In the genomic region with DNA sequence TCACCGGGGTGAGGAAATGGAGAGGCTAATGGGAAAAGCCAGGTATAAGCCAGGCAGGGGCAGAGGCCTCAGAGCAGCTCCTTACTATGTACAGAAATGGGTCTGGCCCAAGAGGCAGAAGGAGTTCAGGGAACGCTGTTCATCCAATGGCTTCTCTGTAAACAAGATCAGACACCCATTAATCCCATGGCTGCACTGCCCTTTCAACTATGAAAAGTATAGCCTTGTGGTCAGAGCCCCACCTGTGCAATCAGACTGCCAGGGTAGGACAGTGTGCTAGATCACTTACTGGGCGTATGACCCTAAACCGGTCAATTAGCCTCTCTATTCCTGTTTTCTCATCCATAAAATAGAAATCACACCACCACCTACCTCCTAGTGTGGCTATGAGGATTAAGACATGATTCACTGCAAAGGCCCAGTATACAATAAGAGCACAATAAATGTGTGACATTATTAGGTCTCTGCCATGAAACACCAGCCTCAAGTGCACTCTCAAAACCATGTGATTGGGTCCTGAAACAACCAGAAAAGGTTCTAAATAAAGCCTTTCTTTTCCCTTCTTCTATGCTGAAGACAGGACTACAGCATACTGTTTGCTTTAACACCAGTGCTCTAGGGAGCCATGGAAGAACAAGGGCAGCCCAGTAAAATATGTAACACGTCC, we compare ENCODE assay signal across 9 cellular contexts.
DNase-seq lines count a peak whose midpoint lies in the region; ATAC-seq and TF ChIP-seq lines count a peak whose summit lies in the region.
"Had no signal": no experiment of that assay in that cellular context is flagged by ENCODE, and none has a peak within 500 bp of the region (broad histone marks: within the 10 kb centered on the region; RNA-seq: fewer than 3 reads in every experiment).

No MANE protein-coding gene starts in this region.

- H3K27me3 Mint-ChIP-seq in T-helper 1 cell treated with Interleukin-12 subunit alpha and Interleukin-12 subunit beta and Interleukin-4 antibody, amounts not matched to agents 30 μg/mL and 1 μg/mL, for 36 hours (ENCODE audit: low read depth), result no peaks in the 10 kb centered on the region
- no peaks in the 10 kb centered on the region for H3K27me3 Mint-ChIP-seq in effector memory CD8-positive, alpha-beta T cell
- H3K27me3 Mint-ChIP-seq in stimulated activated naive B cell treated with anti-CD40 and anti-IgM and Interleukin-4, amounts not matched to agents 10 μg/mL and 1 μg/mL and 100 μg/mL, for 72 hours, result no peaks in the 10 kb centered on the region

- H3K36me3 ChIP-seq in OCI-LY3 (replicated peaks; ENCODE audit: low read depth, low read length), result peaks cover 18% of the 10 kb centered on the region

- peaks cover 62% of the 10 kb centered on the region for H3K4me1 Mint-ChIP-seq in T-helper 1 cell treated with Interleukin-12 subunit alpha and Interleukin-12 subunit beta and Interleukin-4 antibody, amounts not matched to agents 30 μg/mL and 1 μg/mL, for 36 hours (ENCODE audit: low read depth)
- peaks cover 55 to 70% of the 10 kb centered on the region in 2 donors for H3K4me1 Mint-ChIP-seq in effector memory CD8-positive, alpha-beta T cell (ENCODE audit: low read depth in 2 of 2)
- peaks cover 46 to 79% of the 10 kb centered on the region in 2 donors for H3K4me1 Mint-ChIP-seq in stimulated activated naive B cell treated with anti-CD40 and anti-IgM and Interleukin-4, amounts not matched to agents 10 μg/mL and 1 μg/mL and 100 μg/mL, for 72 hours

- no peaks in the 10 kb centered on the region for H4K20me1 ChIP-seq in OCI-LY3 (ENCODE audit: insufficient read depth, low read length)

- no peak overlapping the region for H3K27ac ChIP-seq in OCI-LY3 (ENCODE audit: low read length)

- no peak overlapping the region for H3K4me3 ChIP-seq in OCI-LY3 (ENCODE audit: low read length)

- H3K4me3 Mint-ChIP-seq in T-helper 1 cell treated with Interleukin-12 subunit alpha and Interleukin-12 subunit beta and Interleukin-4 antibody, amounts not matched to agents 30 μg/mL and 1 μg/mL, for 36 hours, result peak overlapping the region; percentile 91
- peak overlapping the region; percentile 92 to 93 for H3K4me3 Mint-ChIP-seq in effector memory CD8-positive, alpha-beta T cell
- H3K4me3 Mint-ChIP-seq in stimulated activated naive B cell treated with anti-CD40 and anti-IgM and Interleukin-4, amounts not matched to agents 10 μg/mL and 1 μg/mL and 100 μg/mL, for 72 hours, result peak overlapping the region; percentile 74 to 92

- TF ChIP-seq CTCF in OCI-LY3 (IDR thresholded peaks at IDR 0.05; ENCODE audit: low read depth, low read length), result no peak

- DNase-seq in T-helper 1 cell, result no peak
- DNase-seq in effector memory CD8-positive, alpha-beta T cell, result no peak
- DNase-seq in stimulated activated naive B cell treated with anti-CD40 and anti-IgM and Interleukin-4, amounts not matched to agents 10 μg/mL and 1 μg/mL and 100 μg/mL, for 72 hours, result no peak
- no peak for DNase-seq in nucleus accumbens (lab: John Stamatoyannopoulos, UW)
- no peak for DNase-seq in ecto neural progenitor cell (ENCODE audit: low spot score)
- DNase-seq: stimulated activated naive CD4-positive, alpha-beta T cell treated with Interleukin-2 at 50 U/mL for 16 hours had no signal

- peak overlapping the region; percentile 91; the same call in 1 of the 2 replicates for H3K4me2 ChIP-seq in OCI-LY3 (ENCODE audit: low read length)

- H3K9ac ChIP-seq in OCI-LY3 (ENCODE audit: low read length), result no peak overlapping the region

- H3K27me3 ChIP-seq in OCI-LY3 (ENCODE audit: low read depth, low read length), result no peaks in the 10 kb centered on the region

- peak overlapping the region; percentile 85 for H3K27ac Mint-ChIP-seq in T-helper 1 cell treated with Interleukin-12 subunit alpha and Interleukin-12 subunit beta and Interleukin-4 antibody, amounts not matched to agents 30 μg/mL and 1 μg/mL, for 36 hours
- H3K27ac Mint-ChIP-seq in effector memory CD8-positive, alpha-beta T cell, result peak overlapping the region; percentile 90 to 93
- H3K27ac Mint-ChIP-seq in stimulated activated naive B cell treated with anti-CD40 and anti-IgM and Interleukin-4, amounts not matched to agents 10 μg/mL and 1 μg/mL and 100 μg/mL, for 72 hours, result peak overlapping the region; percentile 93

- H3K9me3 Mint-ChIP-seq in T-helper 1 cell treated with Interleukin-12 subunit alpha and Interleukin-12 subunit beta and Interleukin-4 antibody, amounts not matched to agents 30 μg/mL and 1 μg/mL, for 36 hours, result no peaks in the 10 kb centered on the region
- H3K9me3 Mint-ChIP-seq in effector memory CD8-positive, alpha-beta T cell, result no peaks in the 10 kb centered on the region
- peaks cover 0 to under 1% of the 10 kb centered on the region in 2 donors for H3K9me3 Mint-ChIP-seq in stimulated activated naive B cell treated with anti-CD40 and anti-IgM and Interleukin-4, amounts not matched to agents 10 μg/mL and 1 μg/mL and 100 μg/mL, for 72 hours

- peaks cover 58% of the 10 kb centered on the region for H3K4me1 ChIP-seq in OCI-LY3 (ENCODE audit: low read length)

- no peaks in the 10 kb centered on the region for H3K9me3 ChIP-seq in OCI-LY3 (ENCODE audit: insufficient read depth, low read length)

- peaks cover 46% of the 10 kb centered on the region for H3K36me3 Mint-ChIP-seq in T-helper 1 cell treated with Interleukin-12 subunit alpha and Interleukin-12 subunit beta and Interleukin-4 antibody, amounts not matched to agents 30 μg/mL and 1 μg/mL, for 36 hours (ENCODE audit: low read depth)
- H3K36me3 Mint-ChIP-seq in effector memory CD8-positive, alpha-beta T cell (ENCODE audit: insufficient read depth), result peaks cover 29% of the 10 kb centered on the region
- peaks cover 32 to 36% of the 10 kb centered on the region in 2 donors for H3K36me3 Mint-ChIP-seq in stimulated activated naive B cell treated with anti-CD40 and anti-IgM and Interleukin-4, amounts not matched to agents 10 μg/mL and 1 μg/mL and 100 μg/mL, for 72 hours

- no peak overlapping the region for H2AFZ ChIP-seq in OCI-LY3 (ENCODE audit: low read depth, low read length)

- no peak for ATAC-seq in effector memory CD8-positive, alpha-beta T cell (replicated peaks)
- ATAC-seq in stimulated activated naive B cell treated with anti-CD40 and anti-IgM and Interleukin-4, amounts not matched to agents 10 μg/mL and 1 μg/mL and 100 μg/mL, for 72 hours (replicated peaks), result no peak
- ATAC-seq in GM19324 (IDR thresholded peaks at IDR 0.05; ENCODE audit: low FRiP score, unreplicated experiment), result no peak

- H3K79me2 ChIP-seq in OCI-LY3 (ENCODE audit: low read length), result peaks cover 71% of the 10 kb centered on the region
